ENCODE assay signal across 11 cellular contexts in the genomic region with DNA sequence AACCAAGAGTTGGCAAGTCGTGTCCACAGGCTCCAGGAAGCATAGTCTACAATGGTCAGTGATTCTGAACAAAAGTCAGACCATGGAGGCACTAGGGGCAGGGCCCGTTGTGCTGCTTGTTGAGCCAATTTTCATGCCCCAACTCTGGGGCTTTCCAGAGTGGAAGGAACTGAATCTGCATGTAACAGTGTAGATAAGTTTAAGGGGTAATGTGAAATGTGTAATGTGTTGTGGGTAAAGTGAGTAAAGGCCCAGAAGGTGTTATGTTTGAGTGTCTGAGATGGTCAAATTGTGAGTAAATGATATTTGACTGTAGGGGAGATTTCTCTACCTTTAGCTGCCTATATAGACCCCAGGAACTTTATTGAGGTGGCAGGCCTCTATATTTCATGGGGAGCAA.
"Had no signal": no experiment of that assay in that cellular context is flagged by ENCODE, and none has a peak within 500 bp of the region (broad histone marks: within the 10 kb centered on the region; RNA-seq: fewer than 3 reads in every experiment).

No MANE protein-coding gene starts in this region.

- H3K4me3 ChIP-seq: GM23248, HAP-1 had no signal

- H3K4me1 ChIP-seq: HAP-1 had no signal

- H3K4me2 ChIP-seq: KMS-11 had no signal

- H2AFZ ChIP-seq: GM23248 had no signal

- H3K36me3 ChIP-seq: HAP-1 had no signal

- FAIRE-seq: HepG2 had no signal

- H3K9me3 Mint-ChIP-seq: IgD-negative memory B cell had no signal

- H3K4me3 Mint-ChIP-seq: HFFc6, IgD-negative memory B cell had no signal

- H3K4me1 Mint-ChIP-seq: IgD-negative memory B cell had no signal

- H3K27me3 Mint-ChIP-seq: IgD-negative memory B cell had no signal

- DNase-seq: GM23248, GOT3, H7, HFFc6, KBM-7 had no signal

- ATAC-seq: HCT116, HepG2 had no signal

- H3K36me3 Mint-ChIP-seq: IgD-negative memory B cell had no signal

- H3K27ac ChIP-seq: GM23248, HL-60, KMS-11 had no signal

- H3K9me3 ChIP-seq: HAP-1 had no signal

- H3K27ac Mint-ChIP-seq: HFFc6, IgD-negative memory B cell had no signal

- H3K9ac ChIP-seq: GM23248, KMS-11 had no signal
